Comparison of ENCODE assay signal across 17 cellular contexts in genomic region chr17:62963296-62963695, GRCh38. TPM values are rescaled to one million over a fixed set of nuclear protein-coding genes. Genes with fewer than 3 reads are reported as not detected.
DNase-seq lines count a peak whose midpoint lies in the region; ATAC-seq, FAIRE-seq and TF ChIP-seq lines count a peak whose summit lies in the region.
"Had no signal": no experiment of that assay in that cellular context is flagged by ENCODE, and none has a peak within 500 bp of the region (broad histone marks: within the 10 kb centered on the region; RNA-seq: fewer than 3 reads in every experiment).

No MANE protein-coding gene starts in this region.

- peak; percentile 64 for DNase-seq in AG10803 (ENCODE audit: low read depth)
- DNase-seq in HTR-8/SVneo (ENCODE audit: insufficient read length, low spot score): peak; percentile 56
- peak; percentile 19 for DNase-seq in amniotic stem cell (lab: John Stamatoyannopoulos, UW)
- DNase-seq in kidney glomerular epithelial cell (lab: John Stamatoyannopoulos, UW): peak; percentile 50
- DNase-seq in mesenteric fat pad (ENCODE audit: low spot score): no peak
- DNase-seq in OCI-M1 (lab: John Stamatoyannopoulos, UW): no peak
- no peak for DNase-seq in NCI-H748 treated with DMSO at 0.1 percent for 48 hours (lab: John Stamatoyannopoulos, UW)
- DNase-seq: hypothalamus; KG1; NCI-H1694 treated with DMSO at 0.1 percent for 48 hours; NK-92 treated with Interleukin-12 subunit alpha and Interleukin-12 subunit beta, amount 100 ng/mL, for 24 hours; stimulated activated CD4-positive, alpha-beta T cell treated with anti-CD3 and anti-CD28 coated beads, Interleukin-4, amount 100 ng/mL, for 24 hours; stimulated activated naive CD4-positive, alpha-beta T cell treated with Interleukin-2 at 50 U/mL for 16 hours had no signal

- ATAC-seq in GM19463 (IDR thresholded peaks at IDR 0.05; ENCODE audit: unreplicated experiment): no peak
- ATAC-seq: activated T-helper 17 cell treated with anti-CD3 and anti-CD28 coated beads, Interleukin-2, amount 50 U/mL, for 72 hours had no signal

- H3K4me3 ChIP-seq in AG10803 (ENCODE audit: low read length): no peak overlapping the region
- H3K4me3 ChIP-seq: BLaER1 had no signal

- no peak for FAIRE-seq in HTR-8/SVneo (lab: Jason Lieb, UNC)
- FAIRE-seq: endometrium had no signal

- TF ChIP-seq CTCF in AG10803 (conservative IDR thresholded peaks at IDR 0.05; ENCODE audit: low read length): no peak

RNA-seq across cellular contexts. Expression of gene TANC2, which starts 2.7 kb away (rescaled TPM):
- total RNA-seq in mesenteric fat pad: 62.9 TPM

Comparison
In these comparisons a context has a peak if more than half of its experiments do, and no peak if none do; other contexts are left out.
1. DNase-seq: peak in AG10803 (single experiment), HTR-8/SVneo (single experiment), amniotic stem cell (single experiment) and kidney glomerular epithelial cell (single experiment); none in mesenteric fat pad (single experiment), OCI-M1 (single experiment) and NCI-H748 treated with DMSO at 0.1 percent for 48 hours (single experiment).